ENCODE assay signal across 8 cellular contexts in the genomic region with DNA sequence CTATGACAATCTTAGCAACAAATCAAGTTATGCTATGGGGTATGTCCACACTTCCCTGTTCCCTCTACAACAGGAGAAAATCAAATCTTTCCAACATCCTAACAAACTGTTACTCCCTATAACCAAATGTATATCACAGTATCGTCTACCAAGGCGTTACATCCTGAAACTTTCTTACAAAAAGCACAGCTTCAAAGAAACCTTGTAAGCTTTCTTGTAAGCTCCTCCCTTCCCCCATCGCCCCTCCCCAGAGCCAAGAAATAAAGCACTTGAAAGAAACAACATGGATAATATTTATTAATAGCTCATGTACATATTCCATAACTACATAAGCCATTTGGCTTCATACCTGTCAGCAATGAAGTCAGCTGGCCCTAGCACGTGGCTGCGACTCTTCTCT. TPM values are rescaled to one million over a fixed set of nuclear protein-coding genes. Genes with fewer than 3 reads are reported as not detected.
DNase-seq lines count a peak whose midpoint lies in the region; ATAC-seq and TF ChIP-seq lines count a peak whose summit lies in the region.
"Not testable (repeated sequence)": the region's sequence is repeated elsewhere in the genome, so short reads cannot be mapped to it uniquely, and the experiment has no call there.

No MANE protein-coding gene starts in this region.

- H3K27me3 ChIP-seq in DND-41 (ENCODE audit: insufficient read depth, low read length, poor library complexity); iPS-20b (ENCODE audit: insufficient read depth, low read length); neuron (ENCODE audit: insufficient read depth, low read length): not testable (repeated sequence)

- not testable (repeated sequence) for H2AFZ ChIP-seq in DND-41 (ENCODE audit: low read depth, low read length); neuron (ENCODE audit: low read depth, low read length)

- H3K9me3 Mint-ChIP-seq in T-cell; activated T-helper 17 cell treated with anti-CD3 and anti-CD28 coated beads, Interleukin-2, amount 50 U/mL, for 72 hours; dendritic cell treated with granulocyte-macrophage colony-stimulating factor and Interleukin-4, amounts not matched to agents 40 ng/mL and 50 ng/mL, for 4 days; type B pancreatic cell: not testable (repeated sequence)

- CTCF ChIA-PET in T-cell (lab: Charles Lee): not testable (repeated sequence)

- intact Hi-C loops in dendritic cell treated with granulocyte-macrophage colony-stimulating factor and Interleukin-4, amounts not matched to agents 40 ng/mL and 50 ng/mL, for 4 days (cut with micrococcal nuclease): not testable (repeated sequence)

- H4K20me1 ChIP-seq in DND-41 (ENCODE audit: insufficient read depth, low read length): peaks cover 36% of the 10 kb centered on the region

- not testable (repeated sequence) for H3K36me3 Mint-ChIP-seq in T-cell, type B pancreatic cell
- peaks cover 60% of the 10 kb centered on the region for H3K36me3 Mint-ChIP-seq in activated T-helper 17 cell treated with anti-CD3 and anti-CD28 coated beads, Interleukin-2, amount 50 U/mL, for 72 hours (ENCODE audit: low read depth)
- peaks cover 44% of the 10 kb centered on the region for H3K36me3 Mint-ChIP-seq in dendritic cell treated with granulocyte-macrophage colony-stimulating factor and Interleukin-4, amounts not matched to agents 40 ng/mL and 50 ng/mL, for 4 days (ENCODE audit: low read depth)

- H3K79me2 ChIP-seq in DND-41 (ENCODE audit: insufficient read depth, low read length): peaks cover 69% of the 10 kb centered on the region

- peak overlapping the region in 1 of 2 experiments; percentile 44; a peak in 2 of 4 replicates for H3K4me3 ChIP-seq in DND-41 (ENCODE audit: low read depth in 1 of 2, low read length in 2 of 2)
- peak overlapping the region; percentile 21; the same call in 1 of the 2 replicates for H3K4me3 ChIP-seq in Jurkat, Clone E6-1 (ENCODE audit: low read length)
- H3K4me3 ChIP-seq in iPS-20b (ENCODE audit: low read length): peak overlapping the region; percentile 94; the same call in 1 of the 2 replicates
- H3K4me3 ChIP-seq in neuron (ENCODE audit: low read length): peak overlapping the region; percentile 97

- H3K27ac Mint-ChIP-seq in T-cell: peak overlapping the region; percentile 71 to 75
- H3K27ac Mint-ChIP-seq in activated T-helper 17 cell treated with anti-CD3 and anti-CD28 coated beads, Interleukin-2, amount 50 U/mL, for 72 hours: peak overlapping the region; percentile 85
- H3K27ac Mint-ChIP-seq in dendritic cell treated with granulocyte-macrophage colony-stimulating factor and Interleukin-4, amounts not matched to agents 40 ng/mL and 50 ng/mL, for 4 days: not testable (repeated sequence)
- H3K27ac Mint-ChIP-seq in type B pancreatic cell: peak overlapping the region; percentile 74

- ATAC-seq in DND-41 (ENCODE audit: insufficient read depth, low read depth); T-cell (replicated peaks in 1 of 4); activated T-helper 17 cell treated with anti-CD3 and anti-CD28 coated beads, Interleukin-2, amount 50 U/mL, for 72 hours (replicated peaks): not testable (repeated sequence)

- not testable (repeated sequence) for H3K27ac ChIP-seq in DND-41 (ENCODE audit: low read length); iPS-20b (ENCODE audit: low read length)

- TF ChIP-seq CTCF in DND-41 (IDR thresholded peaks at IDR 0.05; ENCODE audit: borderline replicate concordance, extremely low read depth, low read length, poor library complexity, severe bottlenecking); type B pancreatic cell (conservative IDR thresholded peaks at IDR 0.05): not testable (repeated sequence)

- POLR2A ChIA-PET in T-cell (lab: Charles Lee): not testable (repeated sequence)

- peak; percentile 25 for DNase-seq in DND-41
- peak; percentile 33 for DNase-seq in Jurkat, Clone E6-1 (ENCODE audit: low read depth, low spot score)
- DNase-seq in T-cell; type B pancreatic cell (ENCODE audit: extremely low spot score, unreplicated experiment): not testable (repeated sequence)

- H3K9ac ChIP-seq in DND-41 (ENCODE audit: low read depth, low read length): 0 out of 2 replicates have a peak overlapping the region, but pooled peaks have one; percentile 32
- not testable (repeated sequence) for H3K9ac ChIP-seq in iPS-20b (ENCODE audit: low read depth, low read length)

- H3K4me3 Mint-ChIP-seq in T-cell: peak overlapping the region; percentile 77 to 87 (median 84)
- peak overlapping the region; percentile 92 for H3K4me3 Mint-ChIP-seq in activated T-helper 17 cell treated with anti-CD3 and anti-CD28 coated beads, Interleukin-2, amount 50 U/mL, for 72 hours
- peak overlapping the region; percentile 59 for H3K4me3 Mint-ChIP-seq in dendritic cell treated with granulocyte-macrophage colony-stimulating factor and Interleukin-4, amounts not matched to agents 40 ng/mL and 50 ng/mL, for 4 days
- H3K4me3 Mint-ChIP-seq in type B pancreatic cell: peak overlapping the region; percentile 81

- H3K27me3 Mint-ChIP-seq in T-cell; activated T-helper 17 cell treated with anti-CD3 and anti-CD28 coated beads, Interleukin-2, amount 50 U/mL, for 72 hours; dendritic cell treated with granulocyte-macrophage colony-stimulating factor and Interleukin-4, amounts not matched to agents 40 ng/mL and 50 ng/mL, for 4 days; type B pancreatic cell: not testable (repeated sequence)

- H3K4me2 ChIP-seq in DND-41 (ENCODE audit: insufficient read depth, low read length): peak overlapping the region; percentile 86

- H3K9me3 ChIP-seq in DND-41 (ENCODE audit: insufficient read depth, low read length, severe bottlenecking); iPS-20b (ENCODE audit: insufficient read depth, low read depth, low read length); neuron (ENCODE audit: low read length): not testable (repeated sequence)

- not testable (repeated sequence) for H3K36me3 ChIP-seq in DND-41 (ENCODE audit: insufficient read depth, low read length); iPS-20b (ENCODE audit: insufficient read depth, low read depth, low read length); neuron (ENCODE audit: insufficient read depth, low read length)

- peaks cover 43 to 63% (median 57%) of the 10 kb centered on the region in 3 donors for H3K4me1 Mint-ChIP-seq in T-cell
- peaks cover 14% of the 10 kb centered on the region for H3K4me1 Mint-ChIP-seq in activated T-helper 17 cell treated with anti-CD3 and anti-CD28 coated beads, Interleukin-2, amount 50 U/mL, for 72 hours
- peaks cover 48% of the 10 kb centered on the region for H3K4me1 Mint-ChIP-seq in dendritic cell treated with granulocyte-macrophage colony-stimulating factor and Interleukin-4, amounts not matched to agents 40 ng/mL and 50 ng/mL, for 4 days (ENCODE audit: low read depth)
- not testable (repeated sequence) for H3K4me1 Mint-ChIP-seq in type B pancreatic cell (ENCODE audit: unreplicated experiment)

- peaks cover 32% of the 10 kb centered on the region for H3K4me1 ChIP-seq in DND-41 (ENCODE audit: insufficient read depth, low read length)
- H3K4me1 ChIP-seq in iPS-20b (ENCODE audit: insufficient read depth, low read length); neuron (ENCODE audit: insufficient read depth, low read length): not testable (repeated sequence)

RNA-seq across cellular contexts. Expression of a gene that starts 2.3 kb away (rescaled TPM):
- 27.0 TPM for polyA plus RNA-seq in Jurkat, Clone E6-1 (2012; ENCODE audit: insufficient read depth, insufficient read length)
- total RNA-seq in T-cell (100 to 1,000 TPM; 134 to 173 (median 166) TPM), type B pancreatic cell (ENCODE audit: low replicate concordance) (77.0 and 80.5 TPM in 2 replicates)
- total RNA-seq in activated T-helper 17 cell treated with anti-CD3 and anti-CD28 coated beads, Interleukin-2, amount 50 U/mL, for 72 hours: 100 to 1,000 TPM; 166 to 216 TPM

RNA-seq across cellular contexts. Expression of a gene that starts 59.8 kb away (rescaled TPM):
- polyA plus RNA-seq in Jurkat, Clone E6-1 (2012; ENCODE audit: insufficient read depth, insufficient read length): 2.7 TPM
- under 1 TPM in 1 of 5 donors, not detected in 4; 0.13 TPM for total RNA-seq in T-cell
- not detected for total RNA-seq in activated T-helper 17 cell treated with anti-CD3 and anti-CD28 coated beads, Interleukin-2, amount 50 U/mL, for 72 hours
- 1.4 and 2.6 TPM in 2 replicates for total RNA-seq in type B pancreatic cell (ENCODE audit: low replicate concordance)
